Comparison of ENCODE assay signal across 16 cellular contexts in the genomic region with DNA sequence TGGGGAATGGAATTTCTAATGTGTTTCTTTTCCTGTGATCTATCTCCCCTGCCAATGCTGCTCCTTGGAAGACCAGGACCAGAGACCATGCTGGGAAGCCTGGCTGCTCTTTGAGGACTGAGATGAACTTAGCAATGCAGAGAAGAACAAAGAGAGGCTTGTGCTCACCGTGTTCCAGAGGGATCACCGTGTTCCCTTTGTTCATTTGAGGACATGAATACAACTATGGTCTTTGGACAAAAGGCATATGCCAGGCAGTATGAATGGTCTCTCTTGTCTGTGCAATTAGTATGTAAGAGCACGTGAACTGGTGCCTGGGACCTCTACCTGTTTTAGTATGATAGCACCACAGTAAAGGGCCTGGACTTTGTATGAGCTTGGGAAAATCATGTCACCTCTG.
"Had no signal": no experiment of that assay in that cellular context is flagged by ENCODE, and none has a peak within 500 bp of the region (broad histone marks: within the 10 kb centered on the region; RNA-seq: fewer than 3 reads in every experiment).

No MANE protein-coding gene starts in this region.

- H3K9ac ChIP-seq: SK-N-SH had no signal

- H3K4me2 ChIP-seq: SK-N-SH had no signal

- H3K4me1 ChIP-seq: psoas muscle, uterus had no signal

- H3K27ac ChIP-seq: neutrophil, psoas muscle, uterus, VCaP had no signal

- H3K27me3 ChIP-seq: neutrophil, uterus had no signal

- H3K9me3 ChIP-seq: left ventricle myocardium inferior, neutrophil, psoas muscle, SK-N-SH, uterus had no signal

- H3K36me3 ChIP-seq: left ventricle myocardium inferior, neutrophil, uterus had no signal

- ATAC-seq: activated naive CD8-positive, alpha-beta T cell treated with anti-CD3 and anti-CD28 coated beads, Interleukin-2, amount 50 U/mL, for 24 hours; psoas muscle; stimulated activated naive CD8-positive, alpha-beta T cell treated with anti-CD3 and anti-CD28 coated beads, Interleukin-15, Interleukin-2, amounts not matched to agents 100 U/mL and 50 U/mL, for 24 hours had no signal

- DNase-seq: activated CD4-positive, alpha-beta memory T cell treated with anti-CD3 and anti-CD28 coated beads, Interleukin-2, amount 10 ng/mL, durations not matched to agents 7 days and 5 days; activated CD8-positive, alpha-beta memory T cell treated with anti-CD3 and anti-CD28 coated beads, Interleukin-2, amount 50 U/mL, for 4 hours; activated naive CD4-positive, alpha-beta T cell treated with Interleukin-2 at 50 U/mL for 16 hours; activated naive CD8-positive, alpha-beta T cell treated with anti-CD3 and anti-CD28 coated beads, Interleukin-2, amount 50 U/mL, for 24 hours; cortex of kidney; left ventricle myocardium inferior; mesendoderm; psoas muscle; SK-N-SH; stimulated activated CD4-positive, alpha-beta T cell treated with anti-CD3 and anti-CD28 coated beads, Interleukin-4, amount 100 ng/mL, for 1 hour; stimulated activated CD8-positive, alpha-beta memory T cell treated with anti-CD3 and anti-CD28 coated beads, Interleukin-4, amount 100 ng/mL, for 48 hours; stimulated activated naive CD8-positive, alpha-beta T cell treated with anti-CD3 and anti-CD28 coated beads, Interleukin-15, Interleukin-2, amounts not matched to agents 100 U/mL and 50 U/mL, for 24 hours; T-helper 1 cell; uterus had no signal

- H3K9me2 ChIP-seq: SK-N-SH had no signal

- H3K4me3 ChIP-seq: left ventricle myocardium inferior, psoas muscle, uterus had no signal
